In the genomic region with DNA sequence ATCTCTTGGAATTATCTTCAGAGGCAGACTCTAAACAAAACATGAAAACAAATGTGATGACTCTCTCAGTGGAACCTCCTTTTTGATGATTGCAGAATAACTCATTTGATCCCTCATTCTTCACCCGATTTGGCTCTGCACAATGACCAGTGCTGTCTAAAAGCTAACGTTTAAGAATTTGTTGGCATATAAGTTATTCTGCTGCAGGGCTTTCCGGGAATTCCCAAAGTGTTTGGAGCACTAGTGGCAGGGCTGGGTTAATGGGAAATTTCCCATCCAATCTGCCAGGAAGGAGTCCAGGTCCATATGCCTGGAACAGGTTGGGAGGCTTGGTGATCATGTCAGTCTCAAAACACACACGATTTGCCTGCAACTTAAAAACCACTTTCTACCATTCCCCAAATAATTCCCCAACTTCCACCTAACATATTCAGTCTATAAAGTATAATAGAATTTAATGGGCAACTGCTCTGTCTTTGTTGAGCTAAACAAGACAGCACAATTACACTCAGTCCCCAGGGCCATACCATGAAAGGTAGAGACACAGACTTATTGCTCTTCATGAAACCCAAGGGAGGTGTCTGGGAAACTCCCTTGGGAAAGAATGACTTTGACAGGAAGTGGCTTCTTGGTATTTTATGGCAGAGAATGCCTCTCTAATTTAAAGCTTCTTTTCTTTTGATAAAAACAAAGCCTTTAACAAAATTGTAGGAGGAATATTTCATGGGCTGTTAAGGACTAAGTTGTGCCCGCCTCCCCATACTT, we compare ENCODE assay signal across 20 cellular contexts. TPM values are rescaled to one million over a fixed set of nuclear protein-coding genes. Genes with fewer than 3 reads are reported as not detected.
DNase-seq lines count a peak whose midpoint lies in the region; ATAC-seq and TF ChIP-seq lines count a peak whose summit lies in the region.
"Had no signal": no experiment of that assay in that cellular context is flagged by ENCODE, and none has a peak within 500 bp of the region (broad histone marks: within the 10 kb centered on the region; RNA-seq: fewer than 3 reads in every experiment).

No MANE protein-coding gene starts in this region.

- no peaks in the 10 kb centered on the region for H3K9me3 ChIP-seq in mammary epithelial cell (replicated peaks; ENCODE audit: insufficient read depth, low read length)

- H2AFZ ChIP-seq in mammary epithelial cell (ENCODE audit: low read depth, low read length), result peak overlapping the region; percentile 8
- H2AFZ ChIP-seq: parathyroid adenoma had no signal

- CTCF ChIA-PET in mammary epithelial cell (lab: Charles Lee; ENCODE audit: low non-redundant PET), result no interaction called here
- CTCF ChIA-PET in MCF 10A (lab: Yijun Ruan, JAX), result interaction anchor here (0.8 to 4.8 kb wide), 5 partner anchors 9 to 87 kb away, joined by 3 to 40 read pairs (median 4); no protein-coding TSS in a partner anchor

- no peak overlapping the region for H3K4me3 ChIP-seq in mammary epithelial cell (replicated peaks in 1 of 3; ENCODE audit: insufficient read depth in 1 of 3, low read depth in 2 of 3, low read length in 3 of 3)

- H3K36me3 ChIP-seq in mammary epithelial cell (ENCODE audit: insufficient read depth, low read length), result no peaks in the 10 kb centered on the region

- POLR2A ChIA-PET in MCF 10A (lab: Yijun Ruan, JAX), result interaction anchor here (1.0 to 4.7 kb wide), 4 partner anchors 8 to 31 kb away, joined by 3 to 40 read pairs (median 5); no protein-coding TSS in a partner anchor

- BruUV-seq in mammary epithelial cell (replicated peaks; lab: Mats Ljungman, UMichigan), result no TSS peak
- no TSS peak for BruUV-seq in MCF 10A (replicated peaks; lab: Mats Ljungman, UMichigan)

- no peaks in the 10 kb centered on the region for H4K20me1 ChIP-seq in mammary epithelial cell (ENCODE audit: insufficient read depth, low read length)

- peak overlapping the region; percentile 60 for H3K27ac ChIP-seq in mammary epithelial cell (ENCODE audit: insufficient read depth, low read depth, low read length)
- H3K27ac ChIP-seq: parathyroid adenoma had no signal

- H3K27me3 Mint-ChIP-seq in MCF 10A (ENCODE audit: insufficient read depth, unreplicated experiment) (no peaks in the 10 kb centered on the region), CD14-positive monocyte (ENCODE audit: low read depth in 3 of 3) (no peaks in the 10 kb centered on the region)
- H3K27me3 Mint-ChIP-seq: stimulated activated naive CD8-positive, alpha-beta T cell treated with anti-CD3 and anti-CD28 coated beads, Interleukin-15, Interleukin-2, amounts not matched to agents 100 ng/mL and 50 ng/mL, for 24 hours had no signal

- in situ Hi-C loops in mammary epithelial cell (cut with MboI; ENCODE audit: low sequenced_read_pairs in 2 of 2) (no loop called here), SK-MEL-5 (cut with HindIII; ENCODE audit: low pct_unique_long_range_greater_than_20kb, low sequenced_read_pairs) (no loop called here)

- dilution Hi-C loops in mammary epithelial cell (cut with HindIII; ENCODE audit: low sequenced_read_pairs), result no loop called here

- H3K9me3 Mint-ChIP-seq in MCF 10A (ENCODE audit: unreplicated experiment) (no peaks in the 10 kb centered on the region), CD14-positive monocyte (no peaks in the 10 kb centered on the region)
- H3K9me3 Mint-ChIP-seq: natural killer cell; stimulated activated naive CD8-positive, alpha-beta T cell treated with anti-CD3 and anti-CD28 coated beads, Interleukin-15, Interleukin-2, amounts not matched to agents 100 ng/mL and 50 ng/mL, for 24 hours had no signal

- H3K27me3 ChIP-seq in mammary epithelial cell (ENCODE audit: insufficient read depth, low read length), result no peaks in the 10 kb centered on the region

- H3K27ac Mint-ChIP-seq in MCF 10A (ENCODE audit: low read depth, unreplicated experiment) (no peak overlapping the region), CD14-positive monocyte (no peak overlapping the region)
- H3K27ac Mint-ChIP-seq: natural killer cell; stimulated activated naive CD8-positive, alpha-beta T cell treated with anti-CD3 and anti-CD28 coated beads, Interleukin-15, Interleukin-2, amounts not matched to agents 100 ng/mL and 50 ng/mL, for 24 hours had no signal

- ATAC-seq in GM21528 (IDR thresholded peaks at IDR 0.05; ENCODE audit: low FRiP score, unreplicated experiment) (no peak), Right ventricle myocardium superior (ENCODE audit: poor library complexity) (no peak)
- ATAC-seq: HCT116, natural killer cell had no signal

- peaks cover 66% of the 10 kb centered on the region for H3K4me1 ChIP-seq in mammary epithelial cell (ENCODE audit: insufficient read depth, low read length)
- H3K4me1 ChIP-seq: parathyroid adenoma had no signal

- WGBS in mammary epithelial cell (ENCODE audit: low coverage, missing lambda C conversion rate), result 17% methylated on average over 5 of the region's 5 CpGs

- TF ChIP-seq CTCF in mammary epithelial cell (conservative IDR thresholded peaks at IDR 0.05 in 1 of 2, IDR thresholded peaks at IDR 0.05 in 1 of 2; ENCODE audit: extremely low read depth in 1 of 2, insufficient read depth in 1 of 2, low read depth in 1 of 2, low read length in 2 of 2), result no peak
- no peak for TF ChIP-seq CTCF in MCF 10A (IDR thresholded peaks at IDR 0.05; ENCODE audit: unreplicated experiment)
- no peak for TF ChIP-seq CTCF in CD14-positive monocyte (IDR thresholded peaks at IDR 0.05)

- H3K9ac ChIP-seq in mammary epithelial cell (ENCODE audit: insufficient read depth, low read length), result no peak overlapping the region
- H3K9ac ChIP-seq: parathyroid adenoma had no signal

- DNase-seq in mammary epithelial cell, result peak; percentile 79
- DNase-seq in MCF 10A (ENCODE audit: unreplicated experiment), result no peak
- peak; percentile 14 for DNase-seq in SK-MEL-5 (ENCODE audit: low read depth, low spot score)
- DNase-seq in glomerular visceral epithelial cell (ENCODE audit: extremely low spot score), result peak; percentile 42
- DNase-seq in T-helper 2 cell, result no peak
- DNase-seq in Right ventricle myocardium superior, result no peak
- no peak for DNase-seq in CD14-positive monocyte (ENCODE audit: low spot score)
- DNase-seq: amygdala; cerebellar nuclear complex; DMS 273 treated with DMSO at 0.1 percent for 48 hours; effector CD4-positive, alpha-beta T cell; natural killer cell; NCI-H1694; NK-92 treated with Interleukin-12 subunit alpha and Interleukin-12 subunit beta, amount 100 ng/mL, for 24 hours; stimulated activated CD4-positive, alpha-beta T cell treated with anti-CD3 and anti-CD28 coated beads, Interleukin-2, amount 100 ng/mL, for 24 hours; trophoblast cell had no signal

- H3K36me3 Mint-ChIP-seq in MCF 10A (ENCODE audit: insufficient read depth, unreplicated experiment), result no peaks in the 10 kb centered on the region
- no peaks in the 10 kb centered on the region for H3K36me3 Mint-ChIP-seq in CD14-positive monocyte
- H3K36me3 Mint-ChIP-seq: natural killer cell had no signal

- H3K4me2 ChIP-seq in mammary epithelial cell (ENCODE audit: insufficient read depth, low read depth, low read length), result no peak overlapping the region

- no peak overlapping the region for H3K4me3 Mint-ChIP-seq in MCF 10A (ENCODE audit: unreplicated experiment)
- no peak overlapping the region for H3K4me3 Mint-ChIP-seq in CD14-positive monocyte
- H3K4me3 Mint-ChIP-seq: natural killer cell; stimulated activated naive CD8-positive, alpha-beta T cell treated with anti-CD3 and anti-CD28 coated beads, Interleukin-15, Interleukin-2, amounts not matched to agents 100 ng/mL and 50 ng/mL, for 24 hours had no signal

- no peaks in the 10 kb centered on the region for H3K79me2 ChIP-seq in mammary epithelial cell (ENCODE audit: insufficient read depth, low read length)
- H3K79me2 ChIP-seq: parathyroid adenoma had no signal

- H3K4me1 Mint-ChIP-seq in MCF 10A (ENCODE audit: insufficient read depth, unreplicated experiment), result peaks cover 16% of the 10 kb centered on the region
- peaks cover 15% of the 10 kb centered on the region for H3K4me1 Mint-ChIP-seq in CD14-positive monocyte

- intact Hi-C loops in mammary epithelial cell (cut with micrococcal nuclease), result no loop called here
- intact Hi-C loops in MCF 10A (cut with micrococcal nuclease), result loop anchor here (5.0 kb wide), 1 partner anchor 39 kb away; no protein-coding TSS in a partner anchor
- intact Hi-C loops in Right ventricle myocardium superior (cut with DNase I), result no loop called here
- intact Hi-C loops in CD14-positive monocyte (cut with micrococcal nuclease), result loop anchor here in 1 of 2 donors (10.0 kb wide), 1 partner anchor 76 kb away; no protein-coding TSS in a partner anchor

RNA-seq across cellular contexts. Expression of gene ARRDC4, which starts 38.0 kb away (rescaled TPM):
- total RNA-seq in mammary epithelial cell (10 to 100 TPM; 18.3 to 61.5 TPM), MCF 10A (2022) (36.0 and 39.8 TPM in 2 replicates), Right ventricle myocardium superior (15.0 TPM)
- polyA plus RNA-seq in mammary epithelial cell (8.9 TPM), CD14-positive monocyte (10 to 100 TPM; 13.0 to 19.0 TPM)
- 8.0 TPM for polyA minus RNA-seq in mammary epithelial cell
- 0.88 and 1.4 TPM in 2 replicates for total RNA-seq in SK-MEL-5 (2014; rRNA removed; shearing (Covaris generic))
- polyA plus RNA-seq in SK-MEL-5 (2015; cell fraction: cytosol; rRNA removed), result 7.3 and 8.5 TPM in 2 replicates
- 12.2 and 13.2 TPM in 2 replicates for polyA plus RNA-seq in SK-MEL-5 (2015; cell fraction: nucleus; rRNA removed)

Comparison
In these comparisons a context has a peak if more than half of its experiments do, and no peak if none do; other contexts are left out.
1. DNase-seq: peak in mammary epithelial cell (single experiment), SK-MEL-5 (single experiment) and glomerular visceral epithelial cell (single experiment); none in MCF 10A (single experiment), T-helper 2 cell (0 of 5), Right ventricle myocardium superior (single experiment) and CD14-positive monocyte (single experiment).